ENCODE assay signal across 1 cellular context in genomic region chr17:2700031-2700490, GRCh38.
TF ChIP-seq lines count a peak whose summit lies in the region.

No MANE protein-coding gene starts in this region.

TF ChIP-seq in HepG2, 621 proteins besides CTCF, POLR2A, EP300 and RAD21:
- TF ChIP-seq BCLAF1 (IDR thresholded peaks at IDR 0.05) (no peak), TEAD3 (CRISPR knock-in tag; optimal IDR thresholded peaks at IDR 0.05; ENCODE audit: borderline replicate concordance) (no peak), ZBTB43 (CRISPR knock-in tag; conservative IDR thresholded peaks at IDR 0.05) (no peak), DMTF1 (CRISPR knock-in tag; IDR thresholded peaks at IDR 0.05) (no peak), SNAPC2 (CRISPR knock-in tag; IDR thresholded peaks at IDR 0.05) (no peak), ZNF382 (CRISPR knock-in tag; IDR thresholded peaks at IDR 0.05; ENCODE audit: borderline replicate concordance) (no peak), ZBTB42 (CRISPR knock-in tag; IDR thresholded peaks at IDR 0.05) (no peak), ZNF597 (CRISPR knock-in tag; IDR thresholded peaks at IDR 0.05) (no peak), THAP8 (CRISPR knock-in tag; IDR thresholded peaks at IDR 0.05; ENCODE audit: borderline replicate concordance) (no peak), ZSCAN5A (CRISPR knock-in tag; IDR thresholded peaks at IDR 0.05; ENCODE audit: borderline replicate concordance) (no peak), SNAI1 (CRISPR knock-in tag; IDR thresholded peaks at IDR 0.05; ENCODE audit: borderline replicate concordance) (no peak), GPN1 (CRISPR knock-in tag; IDR thresholded peaks at IDR 0.05; ENCODE audit: borderline replicate concordance) (no peak), SMYD3 (CRISPR knock-in tag; IDR thresholded peaks at IDR 0.05) (no peak), ELF1 (CRISPR knock-in tag; IDR thresholded peaks at IDR 0.05) (no peak), ZXDC (CRISPR knock-in tag; IDR thresholded peaks at IDR 0.05) (no peak), RFX3 (CRISPR knock-in tag; IDR thresholded peaks at IDR 0.05) (no peak), E2F2 (CRISPR knock-in tag; IDR thresholded peaks at IDR 0.05; ENCODE audit: borderline replicate concordance) (no peak)
